In the genomic region with DNA sequence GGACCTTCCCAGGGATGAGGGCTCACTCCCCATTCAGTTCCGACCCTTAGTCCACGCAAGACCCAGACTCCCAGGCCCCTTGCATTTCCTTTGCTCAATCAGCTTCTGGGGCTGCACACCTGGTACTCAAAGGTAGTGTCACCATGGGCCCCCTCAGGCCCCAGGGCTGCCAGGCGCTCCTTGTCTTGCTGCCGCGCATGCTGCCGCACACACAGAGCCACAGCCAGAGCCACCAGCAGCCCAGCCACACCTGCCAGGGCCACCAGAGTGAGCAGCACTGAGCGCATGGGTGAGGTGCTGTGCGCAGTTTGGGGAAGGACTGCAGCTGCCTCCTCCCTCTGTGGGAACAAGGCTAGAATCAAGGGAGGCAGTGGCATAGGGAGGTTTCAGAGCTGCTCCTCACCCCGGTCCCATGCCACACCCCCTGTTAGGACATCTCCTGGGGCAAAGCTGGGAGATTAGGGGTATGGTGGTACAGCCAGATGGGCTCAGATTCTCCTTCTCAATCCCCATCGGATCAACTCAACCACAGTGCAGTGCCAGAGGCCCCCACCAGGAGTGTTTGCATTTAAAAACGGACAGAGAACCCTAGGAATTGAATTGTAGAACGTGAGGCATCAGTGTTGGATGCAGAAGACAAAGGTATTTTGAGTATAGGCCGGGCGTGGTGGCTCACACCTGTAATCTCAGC, we compare ENCODE assay signal across 2 cellular contexts.
TF ChIP-seq lines count a peak whose summit lies in the region.

No MANE protein-coding gene starts in this region.

TF ChIP-seq in SK-N-SH treated with all-trans-retinoic acid at 6 μM for 48 hours, 23 proteins besides CTCF, POLR2A, EP300 and RAD21 (continued from another document):
- TF ChIP-seq CSRNP3 (CRISPR knock-in tag; IDR thresholded peaks at IDR 0.05), result no peak
- no peak for TF ChIP-seq SNAI2 (CRISPR knock-in tag; IDR thresholded peaks at IDR 0.05)
- no peak for TF ChIP-seq TCF4 (CRISPR knock-in tag; IDR thresholded peaks at IDR 0.05; ENCODE audit: borderline replicate concordance)
- no peak for TF ChIP-seq ARNTL (CRISPR knock-in tag; IDR thresholded peaks at IDR 0.05; ENCODE audit: borderline replicate concordance, low read depth)
- TF ChIP-seq ZFP30 (CRISPR knock-in tag; IDR thresholded peaks at IDR 0.05), result no peak
- TF ChIP-seq PPARA (CRISPR knock-in tag; IDR thresholded peaks at IDR 0.05; ENCODE audit: borderline replicate concordance), result no peak
- TF ChIP-seq ZFP3 (CRISPR knock-in tag; IDR thresholded peaks at IDR 0.05), result no peak
- TF ChIP-seq, protein P1, sequence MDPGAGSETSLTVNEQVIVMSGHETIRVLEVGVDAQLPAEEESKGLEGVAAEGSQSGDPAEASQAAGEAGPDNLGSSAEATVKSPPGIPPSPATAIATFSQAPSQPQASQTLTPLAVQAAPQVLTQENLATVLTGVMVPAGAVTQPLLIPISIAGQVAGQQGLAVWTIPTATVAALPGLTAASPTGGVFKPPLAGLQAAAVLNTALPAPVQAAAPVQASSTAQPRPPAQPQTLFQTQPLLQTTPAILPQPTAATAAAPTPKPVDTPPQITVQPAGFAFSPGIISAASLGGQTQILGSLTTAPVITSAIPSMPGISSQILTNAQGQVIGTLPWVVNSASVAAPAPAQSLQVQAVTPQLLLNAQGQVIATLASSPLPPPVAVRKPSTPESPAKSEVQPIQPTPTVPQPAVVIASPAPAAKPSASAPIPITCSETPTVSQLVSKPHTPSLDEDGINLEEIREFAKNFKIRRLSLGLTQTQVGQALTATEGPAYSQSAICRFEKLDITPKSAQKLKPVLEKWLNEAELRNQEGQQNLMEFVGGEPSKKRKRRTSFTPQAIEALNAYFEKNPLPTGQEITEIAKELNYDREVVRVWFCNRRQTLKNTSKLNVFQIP (CRISPR knock-in tag; IDR thresholded peaks at IDR 0.05; ENCODE audit: borderline replicate concordance, low read depth), result no peak
- TF ChIP-seq ZNF70 (CRISPR knock-in tag; IDR thresholded peaks at IDR 0.05), result no peak
- no peak for TF ChIP-seq RARB (CRISPR knock-in tag; IDR thresholded peaks at IDR 0.05)

TF ChIP-seq in SK-N-SH, 30 proteins besides CTCF, POLR2A, EP300 and RAD21 (continued from another document):
- TF ChIP-seq SMC3 (IDR thresholded peaks at IDR 0.05; ENCODE audit: low read depth, low read length) (no peak), TEAD4 (IDR thresholded peaks at IDR 0.05; ENCODE audit: borderline replicate concordance, insufficient read depth) (no peak), NRF1 (IDR thresholded peaks at IDR 0.05; ENCODE audit: low read depth, low read length) (no peak)
TF ChIP-seq in SK-N-SH: peak in this region for 0.
